ENCODE assay signal across 1 cellular context in genomic region chr7:44279731-44280505, GRCh38.
TF ChIP-seq lines count a peak whose summit lies in the region.

No MANE protein-coding gene starts in this region.

TF ChIP-seq in HepG2, 621 proteins besides CTCF, POLR2A, EP300 and RAD21:
- TF ChIP-seq DPF2 (CRISPR knock-in tag; IDR thresholded peaks at IDR 0.05; ENCODE audit: borderline replicate concordance, low read depth) (no peak), THAP7 (CRISPR knock-in tag; IDR thresholded peaks at IDR 0.05) (no peak), ZNF17 (CRISPR knock-in tag; IDR thresholded peaks at IDR 0.05) (no peak), ZNF629 (CRISPR knock-in tag; conservative IDR thresholded peaks at IDR 0.05) (no peak), SMAD3 (CRISPR knock-in tag; IDR thresholded peaks at IDR 0.05) (no peak), ZNF574 (CRISPR knock-in tag; IDR thresholded peaks at IDR 0.05) (no peak), EHMT2 (IDR thresholded peaks at IDR 0.05; ENCODE audit: borderline replicate concordance, low read depth, low read length) (no peak), THYN1 (CRISPR knock-in tag; IDR thresholded peaks at IDR 0.05; ENCODE audit: borderline replicate concordance, low read depth) (no peak), HDAC6 (IDR thresholded peaks at IDR 0.05; ENCODE audit: low read depth, low read length) (no peak), ZBTB7A (CRISPR knock-in tag; IDR thresholded peaks at IDR 0.05) (no peak), DNMT1 (CRISPR knock-in tag; IDR thresholded peaks at IDR 0.05) (no peak)
TF ChIP-seq in HepG2: peak in this region for 0.
